In the genomic region with DNA sequence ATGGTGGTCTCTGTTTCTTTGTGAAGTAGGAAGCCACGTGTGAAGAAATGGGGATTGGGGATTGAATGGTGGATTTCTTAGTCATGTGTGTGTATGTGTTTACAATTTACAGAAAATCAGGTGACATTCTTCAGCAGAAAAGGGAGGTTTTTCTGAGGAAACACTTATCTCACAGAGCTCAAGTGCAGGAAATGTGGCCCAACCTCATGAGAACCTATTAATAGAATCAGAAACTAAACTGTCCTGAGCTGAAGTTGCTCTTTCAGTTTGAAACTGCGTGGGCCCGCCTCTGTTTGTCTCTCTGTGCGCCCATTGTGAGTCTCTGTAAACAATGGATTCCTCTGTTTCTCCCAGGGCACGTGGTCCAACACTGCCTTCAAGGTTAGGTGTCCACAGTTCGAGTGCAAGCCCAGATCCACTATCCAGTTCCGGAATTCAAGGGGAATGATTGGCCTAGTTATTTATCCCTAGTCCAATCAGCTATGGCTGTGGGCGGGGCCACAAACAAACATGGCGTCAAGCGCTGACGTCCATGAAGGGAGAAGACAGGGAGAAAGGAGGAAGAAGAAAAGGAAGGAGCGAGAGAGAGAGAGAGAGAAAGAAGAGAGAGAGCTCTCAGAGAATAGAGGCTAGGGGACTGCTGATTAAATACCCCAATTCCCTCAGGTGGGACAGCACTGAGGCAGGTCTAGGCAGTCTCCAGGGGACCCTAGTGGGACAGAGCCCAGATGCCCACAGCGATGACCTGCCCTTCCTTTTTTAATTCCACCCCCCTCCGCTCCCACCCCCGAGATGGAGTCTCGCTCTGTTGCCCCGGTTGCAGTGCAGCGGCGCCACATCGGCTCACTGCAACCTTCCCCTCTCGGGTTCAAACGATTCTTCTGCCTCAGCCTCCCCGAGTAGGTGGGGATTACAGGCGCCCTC, we compare ENCODE assay signal across 8 cellular contexts. TPM values are rescaled to one million over a fixed set of nuclear protein-coding genes. Genes with fewer than 3 reads are reported as not detected.
DNase-seq lines count a peak whose midpoint lies in the region; ATAC-seq and TF ChIP-seq lines count a peak whose summit lies in the region.

No MANE protein-coding gene starts in this region.

- H3K4me3 ChIP-seq in trophoblast cell (ENCODE audit: low read depth, low read length): no peak overlapping the region

- TF ChIP-seq POLR2A in erythroblast (IDR thresholded peaks at IDR 0.05; ENCODE audit: low read length): peak; percentile 36

- H3K27ac Mint-ChIP-seq in Calu3 (ENCODE audit: unreplicated experiment): peak overlapping the region; percentile 17
- peak overlapping the region; percentile 98 for H3K27ac Mint-ChIP-seq in activated CD4-positive, alpha-beta memory T cell treated with anti-CD3 and anti-CD28 coated beads, Interleukin-2, amount 10 ng/mL, durations not matched to agents 7 days and 5 days

- H3K4me1 ChIP-seq in trophoblast cell (ENCODE audit: control insufficient read depth in 1 of 2, insufficient read depth in 2 of 2, low read length in 2 of 2): no peaks in the 10 kb centered on the region

- peaks cover 8% of the 10 kb centered on the region for H3K4me1 Mint-ChIP-seq in Calu3 (ENCODE audit: low read depth, unreplicated experiment)
- H3K4me1 Mint-ChIP-seq in activated CD4-positive, alpha-beta memory T cell treated with anti-CD3 and anti-CD28 coated beads, Interleukin-2, amount 10 ng/mL, durations not matched to agents 7 days and 5 days: peaks cover 42% of the 10 kb centered on the region

- intact Hi-C loops in Calu3 (cut with micrococcal nuclease; ENCODE audit: unreplicated experiment): no loop called here

- no peak overlapping the region for H4K12ac ChIP-seq in trophoblast cell (ENCODE audit: low read depth, low read length)

- DNase-seq in Calu3: peak; percentile 29
- DNase-seq in activated CD4-positive, alpha-beta memory T cell treated with anti-CD3 and anti-CD28 coated beads, Interleukin-2, amount 10 ng/mL, durations not matched to agents 7 days and 5 days: peak; percentile 87
- peak; percentile 43 to 49 for DNase-seq in erythroblast (lab: John Stamatoyannopoulos, UW)
- peak; percentile 8 to 42 for DNase-seq in trophoblast cell
- DNase-seq in NCI-H1417 (lab: John Stamatoyannopoulos, UW): no peak
- no peak for DNase-seq in A172 (ENCODE audit: low spot score)

- peaks cover 56% of the 10 kb centered on the region for H3K27me3 Mint-ChIP-seq in Calu3 (ENCODE audit: unreplicated experiment)
- peaks cover 1% of the 10 kb centered on the region for H3K27me3 Mint-ChIP-seq in activated CD4-positive, alpha-beta memory T cell treated with anti-CD3 and anti-CD28 coated beads, Interleukin-2, amount 10 ng/mL, durations not matched to agents 7 days and 5 days

- no peak overlapping the region for H3K23ac ChIP-seq in trophoblast cell (ENCODE audit: low read length)

- H3K79me2 ChIP-seq in trophoblast cell (ENCODE audit: control insufficient read depth, insufficient read depth, low read length, poor library complexity): no peaks in the 10 kb centered on the region

- H3K9me3 ChIP-seq in KOPT-K1 (ENCODE audit: insufficient read depth, low read length, poor library complexity, severe bottlenecking) (no peaks in the 10 kb centered on the region), trophoblast cell (ENCODE audit: insufficient read depth, low read depth, low read length) (no peaks in the 10 kb centered on the region)

- H3K27ac ChIP-seq in KOPT-K1 (ENCODE audit: low read depth, low read length, poor library complexity, severe bottlenecking) (peak overlapping the region; percentile 74), trophoblast cell (ENCODE audit: low read depth, low read length) (no peak overlapping the region)

- H3K36me3 ChIP-seq in KOPT-K1 (ENCODE audit: insufficient read depth, low read length): no peaks in the 10 kb centered on the region
- no peaks in the 10 kb centered on the region for H3K36me3 ChIP-seq in trophoblast cell (ENCODE audit: control insufficient read depth in 1 of 2, insufficient read depth in 2 of 2, low read length in 2 of 2)

- POLR2A ChIA-PET in activated CD4-positive, alpha-beta memory T cell treated with anti-CD3 and anti-CD28 coated beads, Interleukin-2, amount 10 ng/mL, durations not matched to agents 7 days and 5 days (lab: Charles Lee): interaction anchor here (0.7 to 2.8 kb wide), 14 partner anchors 8 to 498 kb away, joined by 3 to 18 read pairs (median 4); a partner anchor contains a TSS

- no peak overlapping the region for H2BK5ac ChIP-seq in trophoblast cell (ENCODE audit: low read depth, low read length, poor library complexity)

- H2AK5ac ChIP-seq in trophoblast cell (ENCODE audit: low read length): no peak overlapping the region

- no peak overlapping the region for H2BK12ac ChIP-seq in trophoblast cell (ENCODE audit: low read length)

- H4K91ac ChIP-seq in trophoblast cell (ENCODE audit: low read depth, low read length): no peak overlapping the region

- no TSS peak for BruUV-seq in Calu3 (replicated peaks; lab: Mats Ljungman, UMichigan)

- peak overlapping the region; percentile 6 for H3K4me3 Mint-ChIP-seq in Calu3 (ENCODE audit: low read depth, unreplicated experiment)
- H3K4me3 Mint-ChIP-seq in activated CD4-positive, alpha-beta memory T cell treated with anti-CD3 and anti-CD28 coated beads, Interleukin-2, amount 10 ng/mL, durations not matched to agents 7 days and 5 days: peak overlapping the region; percentile 64

- no peak overlapping the region for H3K9ac ChIP-seq in trophoblast cell (ENCODE audit: low read length)

- no peak overlapping the region for H4K8ac ChIP-seq in trophoblast cell (ENCODE audit: low read depth, low read length)

- no peak overlapping the region for H3K14ac ChIP-seq in trophoblast cell (ENCODE audit: low read length)

- H3K9me3 Mint-ChIP-seq in Calu3 (ENCODE audit: low read depth, unreplicated experiment): peaks cover 2% of the 10 kb centered on the region
- H3K9me3 Mint-ChIP-seq in activated CD4-positive, alpha-beta memory T cell treated with anti-CD3 and anti-CD28 coated beads, Interleukin-2, amount 10 ng/mL, durations not matched to agents 7 days and 5 days: peaks cover 2% of the 10 kb centered on the region

- CTCF ChIA-PET in Calu3 (lab: Charles Lee): no interaction called here
- CTCF ChIA-PET in activated CD4-positive, alpha-beta memory T cell treated with anti-CD3 and anti-CD28 coated beads, Interleukin-2, amount 10 ng/mL, durations not matched to agents 7 days and 5 days (lab: Charles Lee): interaction anchor here (0.7 to 1.5 kb wide), 8 partner anchors 9 to 389 kb away, joined by 3 to 6 read pairs (median 4); a partner anchor contains a TSS

- H2BK120ac ChIP-seq in trophoblast cell (ENCODE audit: insufficient read depth, low read length, poor library complexity): no peak overlapping the region

- no peak overlapping the region for H3K4me2 ChIP-seq in trophoblast cell (ENCODE audit: low read length)

- no peaks in the 10 kb centered on the region for H3K36me3 Mint-ChIP-seq in Calu3 (ENCODE audit: insufficient read depth, unreplicated experiment)
- peaks cover 3% of the 10 kb centered on the region for H3K36me3 Mint-ChIP-seq in activated CD4-positive, alpha-beta memory T cell treated with anti-CD3 and anti-CD28 coated beads, Interleukin-2, amount 10 ng/mL, durations not matched to agents 7 days and 5 days (ENCODE audit: low read depth)

- no peak overlapping the region for H3K4ac ChIP-seq in trophoblast cell (ENCODE audit: low read depth, low read length)

- WGBS in trophoblast cell (ENCODE audit: extremely low coverage, insufficient coverage, insufficient read length): no CpG with 5 or more reads among the region's 24 CpGs

- no peak overlapping the region for H2AFZ ChIP-seq in trophoblast cell (ENCODE audit: insufficient read depth, low read length, poor library complexity)

- peak; percentile 82 for ATAC-seq in GM21515 (IDR thresholded peaks at IDR 0.05; ENCODE audit: unreplicated experiment)

- H3K18ac ChIP-seq in trophoblast cell (ENCODE audit: low read length): no peak overlapping the region

- no peaks in the 10 kb centered on the region for H3K27me3 ChIP-seq in trophoblast cell (ENCODE audit: insufficient read depth, low read length)

- no peaks in the 10 kb centered on the region for H3K79me1 ChIP-seq in trophoblast cell (ENCODE audit: low read length)

- TF ChIP-seq CTCF in Calu3 (IDR thresholded peaks at IDR 0.05; ENCODE audit: unreplicated experiment): no peak

RNA-seq across cellular contexts. Expression of a gene that starts 31.4 kb away (rescaled TPM):
- 14.2 and 14.7 TPM in 2 replicates for total RNA-seq in Calu3 (2022)
- 10 to 100 TPM; 26.2 to 29.1 TPM for total RNA-seq in activated CD4-positive, alpha-beta memory T cell treated with anti-CD3 and anti-CD28 coated beads, Interleukin-2, amount 10 ng/mL, durations not matched to agents 7 days and 5 days
- 7.9 and 8.3 TPM in 2 replicates for polyA plus RNA-seq in trophoblast cell (2013)
- total RNA-seq in A172 (2014; rRNA removed; shearing (Covaris generic)): 12.9 and 18.3 TPM in 2 replicates

RNA-seq across cellular contexts. Expression of a gene that starts 44.4 kb away (rescaled TPM):
- 13.0 and 16.4 TPM in 2 replicates for total RNA-seq in Calu3 (2022)
- total RNA-seq in activated CD4-positive, alpha-beta memory T cell treated with anti-CD3 and anti-CD28 coated beads, Interleukin-2, amount 10 ng/mL, durations not matched to agents 7 days and 5 days: 1 to 10 TPM; 2.0 to 2.6 TPM
- polyA plus RNA-seq in trophoblast cell (2013): 5.7 and 6.3 TPM in 2 replicates
- total RNA-seq in A172 (2014; rRNA removed; shearing (Covaris generic)): 32.8 and 34.8 TPM in 2 replicates

Comparison
In these comparisons a context has a peak if more than half of its experiments do, and no peak if none do; other contexts are left out.
1. DNase-seq: peak in Calu3 (single experiment), activated CD4-positive, alpha-beta memory T cell treated with anti-CD3 and anti-CD28 coated beads, Interleukin-2, amount 10 ng/mL, durations not matched to agents 7 days and 5 days (single experiment), erythroblast (2 of 2) and trophoblast cell (2 of 2); none in NCI-H1417 (0 of 3) and A172 (single experiment).